14 cellular contexts compared by ENCODE assay signal in genomic region chr13:63184693-63185092, GRCh38.
DNase-seq lines count a peak whose midpoint lies in the region; ATAC-seq, FAIRE-seq and TF ChIP-seq lines count a peak whose summit lies in the region.
"Had no signal": no experiment of that assay in that cellular context is flagged by ENCODE, and none has a peak within 500 bp of the region (broad histone marks: within the 10 kb centered on the region; RNA-seq: fewer than 3 reads in every experiment).

No MANE protein-coding gene starts in this region.

- no peaks in the 10 kb centered on the region for H3K9me1 ChIP-seq in IMR-90 (ENCODE audit: insufficient read depth, low read length)

- intact Hi-C loops in IMR-90 (cut with micrococcal nuclease) = no loop called here
- intact Hi-C loops in posterior vena cava (cut with DNase I) = no loop called here

- TF ChIP-seq POLR2A in IMR-90 (IDR thresholded peaks at IDR 0.05; ENCODE audit: low read depth, low read length) = no peak

- H4K5ac ChIP-seq in IMR-90 (ENCODE audit: low read depth, low read length) = no peak overlapping the region

- in situ Hi-C loops in IMR-90 (cut with MboI; ENCODE audit: low sequenced_read_pairs) = no loop called here

- no peak overlapping the region for H4K91ac ChIP-seq in IMR-90 (ENCODE audit: insufficient read depth, low read depth, low read length)

- H3K23ac ChIP-seq in IMR-90 (ENCODE audit: low read depth, low read length) = no peak overlapping the region

- H2AK5ac ChIP-seq in IMR-90 (ENCODE audit: low read depth, low read length) = no peak overlapping the region

- DNase-seq in EL = peak; percentile 76
- DNase-seq in IMR-90 = peak; percentile 88
- peak; percentile 5 for DNase-seq in bronchial epithelial cell (ENCODE audit: low read depth)
- no peak for DNase-seq in posterior vena cava (ENCODE audit: low spot score)
- no peak for DNase-seq in pons (ENCODE audit: low spot score)
- DNase-seq: COR-L47; effector CD4-positive, alpha-beta T cell; left colon; NCI-H524; stimulated activated CD4-positive, alpha-beta T cell treated with anti-CD3 and anti-CD28 coated beads, Interleukin-4, amount 100 ng/mL, for 4 hours; T-helper 2 cell had no signal

- no peaks in the 10 kb centered on the region for H3K79me1 ChIP-seq in IMR-90 (ENCODE audit: low read depth in 1 of 2, low read length in 2 of 2)

- WGBS in IMR-90 (ENCODE audit: extremely low coverage in 2 of 2, insufficient read length in 1 of 2), 2 experiments = no CpG with 5 or more reads among the region's 2 CpGs
- WGBS in mesodermal cell (ENCODE audit: insufficient coverage in 2 of 2), 2 experiments = no CpG with 5 or more reads among the region's 2 CpGs

- H2AFZ ChIP-seq in IMR-90 (replicated peaks; ENCODE audit: low read length, poor library complexity) = no peak overlapping the region

- H2BK15ac ChIP-seq in IMR-90 (ENCODE audit: low read depth, low read length) = no peak overlapping the region

- no peak overlapping the region; the same call in 1 of the 2 replicates for H3K18ac ChIP-seq in IMR-90 (ENCODE audit: low read depth, low read length)

- H3K4me3 ChIP-seq in IMR-90 (ENCODE audit: insufficient read depth, low read depth, low read length) (no peak overlapping the region), bronchial epithelial cell (ENCODE audit: low read depth, low read length) (no peak overlapping the region), mesodermal cell (ENCODE audit: extremely low read depth, insufficient read depth, low read length, poor library complexity, severe bottlenecking) (no peak overlapping the region)

- no peaks in the 10 kb centered on the region for H3K36me3 ChIP-seq in IMR-90 (ENCODE audit: control insufficient read depth, insufficient read depth, low read length)
- no peaks in the 10 kb centered on the region for H3K36me3 ChIP-seq in bronchial epithelial cell (ENCODE audit: control insufficient read depth, insufficient read depth, low read length)
- H3K36me3 ChIP-seq in mesodermal cell (ENCODE audit: control insufficient read depth, insufficient read depth, low read length) = no peaks in the 10 kb centered on the region

- H3K14ac ChIP-seq in IMR-90 (replicated peaks; ENCODE audit: low read depth, low read length) = no peak overlapping the region

- H3K27ac ChIP-seq in IMR-90 (ENCODE audit: insufficient read depth, low read length) = no peak overlapping the region
- peak overlapping the region; percentile 80 for H3K27ac ChIP-seq in mesodermal cell (ENCODE audit: low read depth, low read length, severe bottlenecking)

- dilution Hi-C loops in IMR-90 (cut with HindIII; ENCODE audit: low sequenced_read_pairs, unreplicated experiment) = no loop called here

- H3K27me3 ChIP-seq in IMR-90 (ENCODE audit: control insufficient read depth, insufficient read depth, low read length) (no peaks in the 10 kb centered on the region), bronchial epithelial cell (ENCODE audit: control insufficient read depth, insufficient read depth, low read length) (no peaks in the 10 kb centered on the region)

- no peak overlapping the region for H3K4me2 ChIP-seq in IMR-90 (ENCODE audit: low read depth, low read length)

- H4K8ac ChIP-seq in IMR-90 (ENCODE audit: low read depth in 2 of 2, low read length in 2 of 2) = no peak overlapping the region; a peak in 1 of 4 replicates

- H3K4ac ChIP-seq in IMR-90 (ENCODE audit: low read depth, low read length) = no peak overlapping the region

- H3K4me1 ChIP-seq in IMR-90 (ENCODE audit: control insufficient read depth, insufficient read depth, low read length) (no peaks in the 10 kb centered on the region; the same call in 1 of the 2 replicates), mesodermal cell (ENCODE audit: control insufficient read depth, insufficient read depth, low read length, poor library complexity, severe bottlenecking) (peaks cover 6% of the 10 kb centered on the region)

- H2BK20ac ChIP-seq in IMR-90 (ENCODE audit: low read depth, low read length) = no peak overlapping the region

- H3K9me3 ChIP-seq in IMR-90 (ENCODE audit: control insufficient read depth, insufficient read depth, low read length) (no peaks in the 10 kb centered on the region), mesodermal cell (ENCODE audit: control insufficient read depth, low read length) (no peaks in the 10 kb centered on the region)

- FAIRE-seq in bronchial epithelial cell (lab: Jason Lieb, UNC) = no peak

- BruUV-seq in IMR-90 (replicated peaks; lab: Mats Ljungman, UMichigan) = no TSS peak

- no peaks in the 10 kb centered on the region for H4K20me1 ChIP-seq in IMR-90 (ENCODE audit: insufficient read depth, low read length)

- POLR2A ChIA-PET in IMR-90 (lab: Charles Lee; ENCODE audit: unreplicated experiment) = no interaction called here

- H2BK5ac ChIP-seq in IMR-90 (ENCODE audit: low read depth, low read length, poor library complexity, severe bottlenecking) = peak overlapping the region; percentile 74

- H2BK120ac ChIP-seq in IMR-90 (ENCODE audit: low read depth, low read length) = peak overlapping the region; percentile 33; the same call in 1 of the 2 replicates

- TF ChIP-seq CTCF in IMR-90 (conservative IDR thresholded peaks at IDR 0.05; ENCODE audit: low read depth, low read length) (no peak), bronchial epithelial cell (IDR thresholded peaks at IDR 0.05; ENCODE audit: insufficient read depth, low read length, severe bottlenecking) (no peak)

- no peak overlapping the region for H2AK9ac ChIP-seq in IMR-90 (replicated peaks; ENCODE audit: low read depth, low read length, poor library complexity)

- H3K9ac ChIP-seq in IMR-90 (ENCODE audit: low read depth, low read length) = no peak overlapping the region

- no peak overlapping the region for H3K56ac ChIP-seq in IMR-90 (ENCODE audit: extremely low read depth, insufficient read depth, low read length)

- peak; percentile 86 for ATAC-seq in IMR-90 (ENCODE audit: low read depth)
- no peak for ATAC-seq in HG03097 (IDR thresholded peaks at IDR 0.05; ENCODE audit: low FRiP score, unreplicated experiment)
- ATAC-seq in GM18511 (IDR thresholded peaks at IDR 0.05; ENCODE audit: unreplicated experiment) = no peak
- ATAC-seq: left colon had no signal

- CTCF ChIA-PET in IMR-90 (lab: Yijun Ruan, JAX) = no interaction called here

- TF ChIP-seq RAD21 in IMR-90 (IDR thresholded peaks at IDR 0.05; ENCODE audit: low read length) = no peak

TF ChIP-seq in IMR-90, 13 proteins besides CTCF, POLR2A, EP300 and RAD21:
- TF ChIP-seq NFE2L2 (IDR thresholded peaks at IDR 0.05; ENCODE audit: low read depth, low read length) = peak; percentile 59; the same call in 1 of the 2 replicates
- no peak for TF ChIP-seq SMC3 (IDR thresholded peaks at IDR 0.05; ENCODE audit: low read depth, low read length)
- TF ChIP-seq BHLHE40 (IDR thresholded peaks at IDR 0.05; ENCODE audit: low read depth, low read length) = no peak

Comparison
In these comparisons a context has a peak if more than half of its experiments do, and no peak if none do; other contexts are left out.
1. DNase-seq: peak in EL (single experiment), IMR-90 (single experiment) and bronchial epithelial cell (single experiment); none in posterior vena cava (single experiment) and pons (single experiment).